1 cellular context compared by ENCODE assay signal in genomic region chr2:6921321-6921922, GRCh38.
A peak's percentile ranks its signal among the peaks of the same experiment; 100 is the strongest.
TF ChIP-seq lines count a peak whose summit lies in the region.

No MANE protein-coding gene starts in this region.

TF ChIP-seq in HepG2, 621 proteins besides CTCF, POLR2A, EP300 and RAD21 (continued from another document and continues in another):
- TF ChIP-seq DMTF1 (CRISPR knock-in tag; IDR thresholded peaks at IDR 0.05) (no peak), ZFP36L2 (CRISPR knock-in tag; IDR thresholded peaks at IDR 0.05) (no peak), ZNF354B (CRISPR knock-in tag; IDR thresholded peaks at IDR 0.05) (0 out of 2 replicates have a peak, but pooled peaks have one; percentile 57), HHEX (CRISPR knock-in tag; IDR thresholded peaks at IDR 0.05) (0 out of 2 replicates have a peak, but pooled peaks have one; percentile 33), MEF2D (CRISPR knock-in tag; IDR thresholded peaks at IDR 0.05) (peak; percentile 90), TBX3 (IDR thresholded peaks at IDR 0.05; ENCODE audit: borderline replicate concordance) (0 out of 2 replicates have a peak, but pooled peaks have one; percentile 26), TEF (CRISPR knock-in tag; IDR thresholded peaks at IDR 0.05) (no peak), MBD4 (IDR thresholded peaks at IDR 0.05; ENCODE audit: borderline replicate concordance, low read length) (no peak), MNT (IDR thresholded peaks at IDR 0.05) (0 out of 2 replicates have a peak, but pooled peaks have one; percentile 27), FOXC1 (CRISPR knock-in tag; IDR thresholded peaks at IDR 0.05; ENCODE audit: borderline replicate concordance) (0 out of 2 replicates have a peak, but pooled peaks have one; percentile 49), ZNF792 (CRISPR knock-in tag; IDR thresholded peaks at IDR 0.05) (peak; percentile 63; the same call in 1 of the 2 replicates), SETDB1 (CRISPR knock-in tag; IDR thresholded peaks at IDR 0.05; ENCODE audit: borderline replicate concordance) (no peak), ZNF101 (CRISPR knock-in tag; IDR thresholded peaks at IDR 0.05; ENCODE audit: borderline replicate concordance, low read depth) (no peak), ZNF317 (CRISPR knock-in tag; IDR thresholded peaks at IDR 0.05) (0 out of 2 replicates have a peak, but pooled peaks have one; percentile 33), SRF (IDR thresholded peaks at IDR 0.05; ENCODE audit: low read depth, low read length) (no peak), ZNF713 (CRISPR knock-in tag; IDR thresholded peaks at IDR 0.05) (no peak), BCLAF1 (IDR thresholded peaks at IDR 0.05) (no peak), ZNF343 (CRISPR knock-in tag; IDR thresholded peaks at IDR 0.05) (peak; percentile 94), ZBTB7A (CRISPR knock-in tag; IDR thresholded peaks at IDR 0.05) (no peak; the same call in 1 of the 2 replicates), ZNF362 (CRISPR knock-in tag; IDR thresholded peaks at IDR 0.05; ENCODE audit: borderline replicate concordance) (peak; percentile 67; the same call in 1 of the 2 replicates), POLR2G (IDR thresholded peaks at IDR 0.05; ENCODE audit: low read depth, low read length) (peak; percentile 54), SIX4 (CRISPR knock-in tag; IDR thresholded peaks at IDR 0.05) (peak; percentile 60; the same call in 1 of the 2 replicates), CREM (IDR thresholded peaks at IDR 0.05) (peak; percentile 61; the same call in 1 of the 2 replicates), CREM (CRISPR knock-in tag; IDR thresholded peaks at IDR 0.05) (no peak), ZNF646 (CRISPR knock-in tag; IDR thresholded peaks at IDR 0.05) (no peak), ZNF350 (CRISPR knock-in tag; IDR thresholded peaks at IDR 0.05; ENCODE audit: borderline replicate concordance, low read depth) (peak; percentile 62; the same call in 1 of the 2 replicates), MYPOP (CRISPR knock-in tag; IDR thresholded peaks at IDR 0.05) (no peak), ZSCAN25 (CRISPR knock-in tag; IDR thresholded peaks at IDR 0.05) (peak; percentile 92), KDM1A (CRISPR knock-in tag; IDR thresholded peaks at IDR 0.05) (peak; percentile 69), ZNF296 (CRISPR knock-in tag; conservative IDR thresholded peaks at IDR 0.05) (0 out of 2 replicates have a peak, but pooled peaks have one; percentile 11), ATF7-NPFF (CRISPR knock-in tag; IDR thresholded peaks at IDR 0.05; ENCODE audit: low read depth) (0 out of 2 replicates have a peak, but pooled peaks have one; percentile 16), SMAD3 (CRISPR knock-in tag; IDR thresholded peaks at IDR 0.05) (peak; percentile 87; the same call in 1 of the 2 replicates), BRD4 (CRISPR knock-in tag; IDR thresholded peaks at IDR 0.05) (no peak; the same call in 1 of the 2 replicates), ZBTB7B (CRISPR knock-in tag; IDR thresholded peaks at IDR 0.05) (peak; percentile 93), NCOR1 (IDR thresholded peaks at IDR 0.05; ENCODE audit: borderline replicate concordance, low read length) (peak; percentile 95), POGZ (CRISPR knock-in tag; IDR thresholded peaks at IDR 0.05) (peak; percentile 94), ZNF777 (CRISPR knock-in tag; IDR thresholded peaks at IDR 0.05) (peak; percentile 66; the same call in 1 of the 2 replicates), YEATS4 (CRISPR knock-in tag; IDR thresholded peaks at IDR 0.05; ENCODE audit: borderline replicate concordance) (no peak; the same call in 1 of the 2 replicates), HDAC1 (CRISPR knock-in tag; IDR thresholded peaks at IDR 0.05) (peak; percentile 93), HNRNPH1 (optimal IDR thresholded peaks at IDR 0.05; ENCODE audit: low read depth, low read length) (peak; percentile 63), PLRG1 (conservative IDR thresholded peaks at IDR 0.05) (no peak), RBAK (CRISPR knock-in tag; IDR thresholded peaks at IDR 0.05) (no peak; the same call in 1 of the 2 replicates), ZNF207 (IDR thresholded peaks at IDR 0.05; ENCODE audit: borderline replicate concordance) (no peak), PHF20 (CRISPR knock-in tag; IDR thresholded peaks at IDR 0.05) (no peak), ZNF225 (CRISPR knock-in tag; IDR thresholded peaks at IDR 0.05) (no peak), ZNF839 (CRISPR knock-in tag; IDR thresholded peaks at IDR 0.05; ENCODE audit: borderline replicate concordance) (no peak), STAT5B (CRISPR knock-in tag; IDR thresholded peaks at IDR 0.05) (no peak), ZNF569 (CRISPR knock-in tag; IDR thresholded peaks at IDR 0.05; ENCODE audit: borderline replicate concordance) (no peak), TARDBP (CRISPR knock-in tag; IDR thresholded peaks at IDR 0.05) (peak; percentile 98), ZNF329 (CRISPR knock-in tag; IDR thresholded peaks at IDR 0.05; ENCODE audit: low read depth) (no peak), ATM (IDR thresholded peaks at IDR 0.05; ENCODE audit: borderline replicate concordance) (no peak), CERS6 (CRISPR knock-in tag; IDR thresholded peaks at IDR 0.05) (no peak), TCF7L2 (IDR thresholded peaks at IDR 0.05; ENCODE audit: low read depth, low read length) (no peak), ZNF644 (CRISPR knock-in tag; IDR thresholded peaks at IDR 0.05; ENCODE audit: low read depth) (peak; percentile 72; the same call in 1 of the 2 replicates), PITX1 (CRISPR knock-in tag; IDR thresholded peaks at IDR 0.05) (peak; percentile 96)
